Comparison of ENCODE assay signal across 23 cellular contexts in the genomic region with DNA sequence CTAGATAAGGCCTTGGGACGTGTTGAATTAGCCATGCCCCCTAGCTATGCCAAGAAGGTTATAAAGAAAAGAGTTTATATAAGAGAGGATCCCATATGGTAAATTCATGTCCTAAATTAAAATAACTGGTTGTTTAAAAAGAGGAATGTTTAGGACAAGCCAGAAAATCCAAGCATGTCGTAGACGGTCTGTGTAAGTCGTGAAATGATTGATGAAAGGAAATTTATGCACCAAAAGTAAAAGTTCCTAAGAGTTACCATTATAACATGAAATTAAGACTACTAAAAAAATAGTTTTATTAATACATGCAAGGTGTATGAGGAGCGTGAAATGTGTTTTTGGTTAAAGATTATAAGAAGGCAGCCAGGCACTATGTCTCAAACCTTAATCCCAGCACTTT.
A peak's percentile ranks its signal among the peaks of the same experiment; 100 is the strongest.
DNase-seq lines count a peak whose midpoint lies in the region; ATAC-seq and TF ChIP-seq lines count a peak whose summit lies in the region.
"Had no signal": no experiment of that assay in that cellular context is flagged by ENCODE, and none has a peak within 500 bp of the region (broad histone marks: within the 10 kb centered on the region; RNA-seq: fewer than 3 reads in every experiment).

No MANE protein-coding gene starts in this region.

- H3K27ac ChIP-seq in GM23338 (ENCODE audit: low read depth) (no peak overlapping the region), OCI-LY7 (ENCODE audit: low read depth, low read length, poor library complexity, severe bottlenecking) (no peak overlapping the region)
- H3K27ac ChIP-seq: 22Rv1, adrenal gland, C4-2B, heart right ventricle, spleen had no signal

- no TSS peak for BruUV-seq in OCI-LY7 (replicated peaks; lab: Mats Ljungman, UMichigan)

- ATAC-seq in GM23338 = no peak
- no peak for ATAC-seq in GM19035 (IDR thresholded peaks at IDR 0.05; ENCODE audit: unreplicated experiment)
- ATAC-seq: activated CD4-positive, CD25-positive, alpha-beta regulatory T cell treated with anti-CD3 and anti-CD28 coated beads, Interleukin-2, amount 50 U/mL, for 24 hours; activated CD8-positive, alpha-beta memory T cell treated with anti-CD3 and anti-CD28 coated beads, Interleukin-2, amount 10 ng/mL, durations not matched to agents 7 days and 5 days; heart right ventricle had no signal

- H3K9me2 ChIP-seq in GM23338 (ENCODE audit: insufficient read depth) = no peaks in the 10 kb centered on the region
- no peaks in the 10 kb centered on the region for H3K9me2 ChIP-seq in OCI-LY7 (ENCODE audit: insufficient read depth, low read length)

- DNase-seq in DMS 273 (lab: John Stamatoyannopoulos, UW; ENCODE audit: unreplicated experiment) (peak; percentile 68), DMS 273 treated with DMSO at 0.1 percent for 48 hours (lab: John Stamatoyannopoulos, UW) (no peak), GM23338 (ENCODE audit: low spot score) (peak; percentile 75), OCI-LY7 (ENCODE audit: low spot score) (peak; percentile 33), glutamatergic neuron (peak; percentile 26), NOMO-1 (lab: John Stamatoyannopoulos, UW; ENCODE audit: unreplicated experiment in 2 of 2) (no peak)
- no peak for DNase-seq in effector CD8-positive, alpha-beta T cell (lab: John Stamatoyannopoulos, UW)
- DNase-seq: activated CD8-positive, alpha-beta memory T cell treated with anti-CD3 and anti-CD28 coated beads, Interleukin-2, amount 10 ng/mL, durations not matched to agents 7 days and 5 days; adrenal gland; DMS79; heart right ventricle; kidney; NCI-H2081 treated with DMSO at 0.1 percent for 48 hours; SHP77; spleen had no signal

- CTCF ChIA-PET in OCI-LY7 (lab: Charles Lee; ENCODE audit: unreplicated experiment) = no interaction called here

- intact Hi-C loops in OCI-LY7 (cut with micrococcal nuclease; ENCODE audit: unreplicated experiment) = no loop called here

- POLR2A ChIA-PET in OCI-LY7 (lab: Charles Lee) = no interaction called here

- H3K4me1 Mint-ChIP-seq in GM23338 (peaks cover 4% of the 10 kb centered on the region), glutamatergic neuron (ENCODE audit: low read depth, unreplicated experiment) (no peaks in the 10 kb centered on the region)
- H3K4me1 Mint-ChIP-seq: activated CD8-positive, alpha-beta memory T cell treated with anti-CD3 and anti-CD28 coated beads, Interleukin-2, amount 10 ng/mL, durations not matched to agents 7 days and 5 days; memory B cell; nephron had no signal

- no peak overlapping the region for H3K27ac Mint-ChIP-seq in GM23338
- H3K27ac Mint-ChIP-seq in glutamatergic neuron (ENCODE audit: unreplicated experiment) = no peak overlapping the region
- H3K27ac Mint-ChIP-seq: activated CD8-positive, alpha-beta memory T cell treated with anti-CD3 and anti-CD28 coated beads, Interleukin-2, amount 10 ng/mL, durations not matched to agents 7 days and 5 days; activated T-helper 2 cell treated with anti-CD3 and anti-CD28 coated beads, Interferon-gamma antibody, Interleukin-2, Interleukin-4, amounts not matched to agents 10 μg/mL and 5 μg/mL and 100 μg/mL, durations not matched to agents 14 hours and 24 hours and 36 hours; memory B cell; nephron; T-helper 1 cell treated with Interleukin-12 subunit alpha and Interleukin-12 subunit beta and Interleukin-4 antibody, amounts not matched to agents 30 μg/mL and 1 μg/mL, for 36 hours had no signal

- H3K4me2 ChIP-seq in GM23338 (no peak overlapping the region), OCI-LY7 (ENCODE audit: low read length) (no peak overlapping the region)

- H3K9me3 ChIP-seq in OCI-LY7 (ENCODE audit: low read length) = peaks cover 11% of the 10 kb centered on the region; the same call in 1 of the 2 replicates

- TF ChIP-seq CTCF in GM23338 (conservative IDR thresholded peaks at IDR 0.05; ENCODE audit: low read depth in 2 of 2) (no peak), OCI-LY7 (conservative IDR thresholded peaks at IDR 0.05; ENCODE audit: low read length) (no peak), glutamatergic neuron (IDR thresholded peaks at IDR 0.05; ENCODE audit: partially characterized antibody, unreplicated experiment) (no peak)

- H3K79me2 ChIP-seq in GM23338 (replicated peaks; ENCODE audit: insufficient read depth) (no peaks in the 10 kb centered on the region), OCI-LY7 (ENCODE audit: insufficient read depth, low read depth, low read length) (no peaks in the 10 kb centered on the region)

- no peaks in the 10 kb centered on the region for H3K27me3 Mint-ChIP-seq in GM23338 (ENCODE audit: insufficient read depth, low read depth, poor library complexity)
- no peaks in the 10 kb centered on the region for H3K27me3 Mint-ChIP-seq in glutamatergic neuron (ENCODE audit: unreplicated experiment)
- H3K27me3 Mint-ChIP-seq: activated CD8-positive, alpha-beta memory T cell treated with anti-CD3 and anti-CD28 coated beads, Interleukin-2, amount 10 ng/mL, durations not matched to agents 7 days and 5 days; memory B cell had no signal

- H3K4me1 ChIP-seq in GM23338 (ENCODE audit: insufficient read depth) (no peaks in the 10 kb centered on the region), OCI-LY7 (ENCODE audit: insufficient read depth, low read length, poor library complexity, severe bottlenecking) (no peaks in the 10 kb centered on the region)
- H3K4me1 ChIP-seq: adrenal gland, heart right ventricle, spleen had no signal

- H3K4me3 Mint-ChIP-seq in GM23338 = no peak overlapping the region
- H3K4me3 Mint-ChIP-seq in glutamatergic neuron (ENCODE audit: unreplicated experiment) = no peak overlapping the region
- H3K4me3 Mint-ChIP-seq: activated CD8-positive, alpha-beta memory T cell treated with anti-CD3 and anti-CD28 coated beads, Interleukin-2, amount 10 ng/mL, durations not matched to agents 7 days and 5 days; memory B cell; nephron; T-helper 1 cell treated with Interleukin-12 subunit alpha and Interleukin-12 subunit beta and Interleukin-4 antibody, amounts not matched to agents 30 μg/mL and 1 μg/mL, for 36 hours had no signal

- H3K36me3 Mint-ChIP-seq in GM23338 (ENCODE audit: low read depth) (peaks cover 52% of the 10 kb centered on the region), glutamatergic neuron (ENCODE audit: unreplicated experiment) (peaks cover 22% of the 10 kb centered on the region)
- H3K36me3 Mint-ChIP-seq: activated CD8-positive, alpha-beta memory T cell treated with anti-CD3 and anti-CD28 coated beads, Interleukin-2, amount 10 ng/mL, durations not matched to agents 7 days and 5 days; memory B cell had no signal

- no peaks in the 10 kb centered on the region for H3F3A ChIP-seq in GM23338 (replicated peaks; ENCODE audit: low read depth)

- no peaks in the 10 kb centered on the region for H4K20me1 ChIP-seq in GM23338 (replicated peaks; ENCODE audit: insufficient read depth)
- H4K20me1 ChIP-seq in OCI-LY7 (ENCODE audit: insufficient read depth, low read length) = no peaks in the 10 kb centered on the region

- H3K4me3 ChIP-seq in GM23338 (no peak overlapping the region), OCI-LY7 (ENCODE audit: low read depth, low read length, poor library complexity, severe bottlenecking) (no peak overlapping the region)
- H3K4me3 ChIP-seq: adrenal gland, heart right ventricle, spleen had no signal

- H3K9me3 Mint-ChIP-seq in GM23338 = peaks cover 66% of the 10 kb centered on the region
- H3K9me3 Mint-ChIP-seq in glutamatergic neuron (ENCODE audit: unreplicated experiment) = peaks cover 9% of the 10 kb centered on the region
- H3K9me3 Mint-ChIP-seq: memory B cell had no signal

- peaks cover 24% of the 10 kb centered on the region for H3K36me3 ChIP-seq in GM23338 (ENCODE audit: insufficient read depth)
- H3K36me3 ChIP-seq in OCI-LY7 (ENCODE audit: insufficient read depth, low read length) = no peaks in the 10 kb centered on the region
- H3K36me3 ChIP-seq: adrenal gland, heart right ventricle, spleen had no signal

- no peaks in the 10 kb centered on the region for H3K27me3 ChIP-seq in GM23338 (ENCODE audit: insufficient read depth)
- H3K27me3 ChIP-seq: adrenal gland, heart right ventricle, spleen had no signal

- no peak overlapping the region for H2AFZ ChIP-seq in GM23338
- no peak overlapping the region for H2AFZ ChIP-seq in OCI-LY7 (ENCODE audit: low read length)

TF ChIP-seq in GM23338, 12 proteins besides CTCF, POLR2A, EP300 and RAD21 (continues in another document):
- no peak for TF ChIP-seq EZH2phosphoT487 (IDR thresholded peaks at IDR 0.05; ENCODE audit: unreplicated experiment)
- no peak for TF ChIP-seq STAT1 (IDR thresholded peaks at IDR 0.05; ENCODE audit: unreplicated experiment)
- no peak for TF ChIP-seq NANOG (IDR thresholded peaks at IDR 0.05; ENCODE audit: borderline replicate concordance)
- no peak for TF ChIP-seq CREB1 (CRISPR knock-in tag; IDR thresholded peaks at IDR 0.05; ENCODE audit: low read depth)
- TF ChIP-seq POLR2AphosphoS5 (IDR thresholded peaks at IDR 0.05; ENCODE audit: low read depth) = no peak
- no peak for TF ChIP-seq JUNB (IDR thresholded peaks at IDR 0.05; ENCODE audit: unreplicated experiment)
- TF ChIP-seq, protein P1, sequence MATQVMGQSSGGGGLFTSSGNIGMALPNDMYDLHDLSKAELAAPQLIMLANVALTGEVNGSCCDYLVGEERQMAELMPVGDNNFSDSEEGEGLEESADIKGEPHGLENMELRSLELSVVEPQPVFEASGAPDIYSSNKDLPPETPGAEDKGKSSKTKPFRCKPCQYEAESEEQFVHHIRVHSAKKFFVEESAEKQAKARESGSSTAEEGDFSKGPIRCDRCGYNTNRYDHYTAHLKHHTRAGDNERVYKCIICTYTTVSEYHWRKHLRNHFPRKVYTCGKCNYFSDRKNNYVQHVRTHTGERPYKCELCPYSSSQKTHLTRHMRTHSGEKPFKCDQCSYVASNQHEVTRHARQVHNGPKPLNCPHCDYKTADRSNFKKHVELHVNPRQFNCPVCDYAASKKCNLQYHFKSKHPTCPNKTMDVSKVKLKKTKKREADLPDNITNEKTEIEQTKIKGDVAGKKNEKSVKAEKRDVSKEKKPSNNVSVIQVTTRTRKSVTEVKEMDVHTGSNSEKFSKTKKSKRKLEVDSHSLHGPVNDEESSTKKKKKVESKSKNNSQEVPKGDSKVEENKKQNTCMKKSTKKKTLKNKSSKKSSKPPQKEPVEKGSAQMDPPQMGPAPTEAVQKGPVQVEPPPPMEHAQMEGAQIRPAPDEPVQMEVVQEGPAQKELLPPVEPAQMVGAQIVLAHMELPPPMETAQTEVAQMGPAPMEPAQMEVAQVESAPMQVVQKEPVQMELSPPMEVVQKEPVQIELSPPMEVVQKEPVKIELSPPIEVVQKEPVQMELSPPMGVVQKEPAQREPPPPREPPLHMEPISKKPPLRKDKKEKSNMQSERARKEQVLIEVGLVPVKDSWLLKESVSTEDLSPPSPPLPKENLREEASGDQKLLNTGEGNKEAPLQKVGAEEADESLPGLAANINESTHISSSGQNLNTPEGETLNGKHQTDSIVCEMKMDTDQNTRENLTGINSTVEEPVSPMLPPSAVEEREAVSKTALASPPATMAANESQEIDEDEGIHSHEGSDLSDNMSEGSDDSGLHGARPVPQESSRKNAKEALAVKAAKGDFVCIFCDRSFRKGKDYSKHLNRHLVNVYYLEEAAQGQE (IDR thresholded peaks at IDR 0.05; ENCODE audit: unreplicated experiment) = no peak
- no peak for TF ChIP-seq ZNF114 (CRISPR knock-in tag; IDR thresholded peaks at IDR 0.05)

Comparison
In these comparisons a context has a peak if more than half of its experiments do, and no peak if none do; other contexts are left out.
1. DNase-seq: peak in DMS 273 (single experiment), GM23338 (single experiment), OCI-LY7 (single experiment) and glutamatergic neuron (single experiment); none in DMS 273 treated with DMSO at 0.1 percent for 48 hours (single experiment), NOMO-1 (0 of 2) and effector CD8-positive, alpha-beta T cell (single experiment).